ENCODE assay signal across 8 cellular contexts in genomic region chr2:71067567-71068217, GRCh38. TPM values are rescaled to one million over a fixed set of nuclear protein-coding genes. Genes with fewer than 3 reads are reported as not detected.
A peak's percentile ranks its signal among the peaks of the same experiment; 100 is the strongest.
DNase-seq lines count a peak whose midpoint lies in the region; ATAC-seq and TF ChIP-seq lines count a peak whose summit lies in the region.

No MANE protein-coding gene starts in this region.

- H3K4me2 ChIP-seq in parathyroid adenoma (ENCODE audit: low read length), result peak overlapping the region; percentile 91

- H3K9ac ChIP-seq in parathyroid adenoma, result peak overlapping the region; percentile 89

- H3K27ac ChIP-seq in parathyroid adenoma, result peak overlapping the region; percentile 99

- peak overlapping the region; percentile 94 for H2AFZ ChIP-seq in parathyroid adenoma

- TF ChIP-seq CTCF in GM12872 (IDR thresholded peaks at IDR 0.05; ENCODE audit: insufficient read depth, low read depth, low read length), result 0 out of 3 replicates have a peak, but pooled peaks have one; percentile 24
- no peak for TF ChIP-seq CTCF in fibroblast of villous mesenchyme (IDR thresholded peaks at IDR 0.05; ENCODE audit: insufficient read depth, low read depth, low read length)
- no peak for TF ChIP-seq CTCF in parathyroid adenoma (IDR thresholded peaks at IDR 0.05)

- no peaks in the 10 kb centered on the region for H3K27me3 ChIP-seq in parathyroid adenoma (ENCODE audit: control insufficient read depth, insufficient read depth, low read length)

- H3K4me3 Mint-ChIP-seq in T-helper 17 cell, result peak overlapping the region; percentile 96

- H3K4me1 ChIP-seq in parathyroid adenoma, result peaks cover 51% of the 10 kb centered on the region

- DNase-seq in T-helper 17 cell, result no peak
- no peak for DNase-seq in fibroblast of villous mesenchyme (ENCODE audit: low read depth)
- no peak for DNase-seq in HPDE6-E6E7 (ENCODE audit: extremely low spot score)

- H3K4me3 ChIP-seq in fibroblast of villous mesenchyme (ENCODE audit: low read depth, low read length), result peak overlapping the region; percentile 92
- peak overlapping the region; percentile 96 for H3K4me3 ChIP-seq in parathyroid adenoma (ENCODE audit: low read depth, low read length)

- peaks cover 54% of the 10 kb centered on the region for H3K4me1 Mint-ChIP-seq in T-helper 17 cell

- ATAC-seq in HG02571 (IDR thresholded peaks at IDR 0.05; ENCODE audit: unreplicated experiment) (peak; percentile 6), T-helper 17 cell (no peak), HG03354 (IDR thresholded peaks at IDR 0.05; ENCODE audit: poor library complexity, severe bottlenecking, unreplicated experiment) (no peak), esophagus mucosa (no peak)

- H3K9me3 ChIP-seq in T-helper 17 cell (ENCODE audit: control insufficient read depth, low read length, poor library complexity, severe bottlenecking), result no peaks in the 10 kb centered on the region
- no peaks in the 10 kb centered on the region for H3K9me3 ChIP-seq in parathyroid adenoma (ENCODE audit: control insufficient read depth, low read length)

- H3K79me2 ChIP-seq in parathyroid adenoma, result peaks cover 25% of the 10 kb centered on the region

- H3K36me3 Mint-ChIP-seq in T-helper 17 cell (ENCODE audit: low read depth), result peaks cover 5% of the 10 kb centered on the region

- H3K27me3 Mint-ChIP-seq in T-helper 17 cell, result peaks cover 7% of the 10 kb centered on the region

- H3K27ac Mint-ChIP-seq in T-helper 17 cell, result peak overlapping the region; percentile 98

- no peaks in the 10 kb centered on the region for H3K36me3 ChIP-seq in parathyroid adenoma (ENCODE audit: control insufficient read depth, insufficient read depth, low read length)

RNA-seq across cellular contexts. Expression of gene NAGK, which starts 0.8 kb away (rescaled TPM):
- total RNA-seq in T-helper 17 cell, result 100 to 1,000 TPM in 1 of 2 donors, 10 to 100 TPM in 1; 75.0 to 102 TPM
- total RNA-seq in fibroblast of villous mesenchyme, result 42.7 and 50.6 TPM in 2 replicates
- total RNA-seq in esophagus mucosa, result 200 TPM
